31 cellular contexts compared by ENCODE assay signal in genomic region chr4:145101091-145101490, GRCh38. TPM values are rescaled to one million over a fixed set of nuclear protein-coding genes. Genes with fewer than 3 reads are reported as not detected.
DNase-seq lines count a peak whose midpoint lies in the region; ATAC-seq and TF ChIP-seq lines count a peak whose summit lies in the region.
"Had no signal": no experiment of that assay in that cellular context is flagged by ENCODE, and none has a peak within 500 bp of the region (broad histone marks: within the 10 kb centered on the region; RNA-seq: fewer than 3 reads in every experiment).

No MANE protein-coding gene starts in this region.

- H3K9ac ChIP-seq in SK-N-MC (ENCODE audit: insufficient read length), result no peak overlapping the region

- ATAC-seq in HG02884 (IDR thresholded peaks at IDR 0.05; ENCODE audit: unreplicated experiment), result no peak
- no peak for ATAC-seq in HG02973 (IDR thresholded peaks at IDR 0.05; ENCODE audit: unreplicated experiment)
- no peak for ATAC-seq in GM19035 (IDR thresholded peaks at IDR 0.05; ENCODE audit: unreplicated experiment)
- ATAC-seq: effector memory CD8-positive, alpha-beta T cell; psoas muscle; stimulated activated naive CD8-positive, alpha-beta T cell treated with anti-CD3 and anti-CD28 coated beads, Interleukin-15, Interleukin-2, amounts not matched to agents 100 U/mL and 50 U/mL, for 24 hours; T-helper 17 cell had no signal

- H3K27ac ChIP-seq in SK-N-MC, result no peak overlapping the region
- H3K27ac ChIP-seq: cardiac muscle cell, coronary artery, esophagus muscularis mucosa, HL-60, left ventricle myocardium inferior, psoas muscle, RWPE1, thoracic aorta, uterus had no signal

- peak; percentile 0 for DNase-seq in NCI-H2171 treated with DMSO at 0.1 percent for 48 hours (lab: John Stamatoyannopoulos, UW)
- no peak for DNase-seq in NCI-H2171 (lab: John Stamatoyannopoulos, UW)
- DNase-seq in SK-N-MC (ENCODE audit: low read depth, low spot score), result no peak
- peak; percentile 22 for DNase-seq in fibroblast of the aortic adventitia (ENCODE audit: low read depth)
- no peak for DNase-seq in hepatic stellate cell (ENCODE audit: low spot score)
- DNase-seq: 8988T; activated CD4-positive, alpha-beta memory T cell treated with anti-CD3 and anti-CD28 coated beads for 36 hours; activated CD4-positive, CD25-positive, alpha-beta regulatory T cell treated with anti-CD3 and anti-CD28 coated beads, Interleukin-2, amount 50 U/mL, for 72 hours; activated CD8-positive, alpha-beta memory T cell treated with anti-CD3 and anti-CD28 coated beads, Interleukin-2, amount 50 U/mL, for 48 hours; activated naive CD4-positive, alpha-beta T cell treated with anti-CD3 and anti-CD28 coated beads, Interleukin-2, amount 50 U/mL, for 16 hours; AML-193; effector memory CD8-positive, alpha-beta T cell; HFFc6; left ventricle myocardium inferior; naive B cell; NCI-H1092 treated with DMSO at 0.1 percent for 48 hours; NCI-H1930; NCI-H526; psoas muscle; stimulated activated naive CD8-positive, alpha-beta T cell treated with anti-CD3 and anti-CD28 coated beads, Interleukin-15, Interleukin-2, amounts not matched to agents 100 U/mL and 50 U/mL, for 24 hours; T-helper 17 cell; uterus had no signal

- H3K36me3 ChIP-seq in SK-N-MC (ENCODE audit: insufficient read depth, low read length), result peaks cover 61% of the 10 kb centered on the region
- H3K36me3 ChIP-seq: uterus had no signal

- peak overlapping the region; percentile 24; the same call in 1 of the 2 replicates for H3K4me3 ChIP-seq in SK-N-MC
- H3K4me3 ChIP-seq in fibroblast of the aortic adventitia (ENCODE audit: low read depth, low read length), result no peak overlapping the region
- H3K4me3 ChIP-seq: cardiac muscle cell, coronary artery, esophagus muscularis mucosa, left ventricle myocardium inferior, psoas muscle, thoracic aorta, uterus had no signal

- TF ChIP-seq CTCF in fibroblast of the aortic adventitia (IDR thresholded peaks at IDR 0.05; ENCODE audit: insufficient read depth, low read length), result no peak

- H3K9me3 ChIP-seq in SK-N-MC (ENCODE audit: low read depth, low read length), result no peaks in the 10 kb centered on the region
- H3K9me3 ChIP-seq: esophagus muscularis mucosa, left ventricle myocardium inferior, psoas muscle, thoracic aorta, uterus had no signal

RNA-seq across cellular contexts. Expression of gene ABCE1, which starts 3.0 kb away (rescaled TPM):
- 144 and 152 TPM in 2 replicates for total RNA-seq in fibroblast of the aortic adventitia (ENCODE audit: low replicate concordance)

RNA-seq across cellular contexts. Expression of gene ANAPC10, which starts 3.1 kb away (rescaled TPM):
- total RNA-seq in fibroblast of the aortic adventitia (ENCODE audit: low replicate concordance), result 4.9 and 33.0 TPM in 2 replicates

Comparison
In these comparisons a context has a peak if more than half of its experiments do, and no peak if none do; other contexts are left out.
1. DNase-seq: peak in NCI-H2171 treated with DMSO at 0.1 percent for 48 hours (single experiment) and fibroblast of the aortic adventitia (single experiment); none in NCI-H2171 (single experiment), SK-N-MC (single experiment) and hepatic stellate cell (single experiment).